In the genomic region with DNA sequence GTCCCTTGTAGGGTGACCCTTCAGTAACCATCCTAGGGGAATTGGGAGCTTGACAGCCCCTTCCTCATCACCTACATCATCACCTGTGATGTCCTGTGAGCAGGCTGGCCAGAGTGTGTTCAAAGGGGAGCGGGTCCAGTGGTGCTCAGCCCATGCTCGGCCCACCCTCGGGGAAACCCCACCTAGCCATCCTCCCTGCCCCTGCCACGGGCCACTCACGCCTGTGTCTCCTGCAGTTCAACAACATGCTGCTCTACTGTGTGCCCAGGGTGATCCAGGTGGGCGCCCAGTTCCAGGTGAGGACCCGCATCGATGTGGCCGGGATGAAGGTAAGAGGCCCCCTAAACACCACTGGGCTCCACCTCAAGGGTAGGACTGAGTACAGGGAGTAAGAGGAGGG, we compare ENCODE assay signal across 12 cellular contexts. TPM values are rescaled to one million over a fixed set of nuclear protein-coding genes. Genes with fewer than 3 reads are reported as not detected.
DNase-seq lines count a peak whose midpoint lies in the region; ATAC-seq and TF ChIP-seq lines count a peak whose summit lies in the region.
"Had no signal": no experiment of that assay in that cellular context is flagged by ENCODE, and none has a peak within 500 bp of the region (broad histone marks: within the 10 kb centered on the region; RNA-seq: fewer than 3 reads in every experiment).

No MANE protein-coding gene starts in this region.

- no peaks in the 10 kb centered on the region for H3K36me3 Mint-ChIP-seq in GM23338 (ENCODE audit: low read depth)
- H3K36me3 Mint-ChIP-seq in dendritic cell treated with granulocyte-macrophage colony-stimulating factor and Interleukin-4, amounts not matched to agents 40 ng/mL and 50 ng/mL, for 4 days (ENCODE audit: low read depth), result peaks cover 99% of the 10 kb centered on the region
- no peaks in the 10 kb centered on the region for H3K36me3 Mint-ChIP-seq in nephron progenitor cell (ENCODE audit: low read depth)
- H3K36me3 Mint-ChIP-seq: CD8-positive, alpha-beta T cell had no signal

- TF ChIP-seq POLR2A in prostate gland (IDR thresholded peaks at IDR 0.05), result no peak

- TF ChIP-seq CTCF in GM23338 (conservative IDR thresholded peaks at IDR 0.05; ENCODE audit: low read depth in 2 of 2) (no peak), nephron progenitor cell (IDR thresholded peaks at IDR 0.05) (no peak), coronary artery (IDR thresholded peaks at IDR 0.05) (no peak), prostate gland (IDR thresholded peaks at IDR 0.05) (no peak)

- ATAC-seq in GM23338, result no peak
- ATAC-seq: CD8-positive, alpha-beta T cell had no signal

- H4K20me1 ChIP-seq in GM23338 (replicated peaks; ENCODE audit: insufficient read depth), result no peaks in the 10 kb centered on the region

- no peaks in the 10 kb centered on the region for H3K79me2 ChIP-seq in GM23338 (replicated peaks; ENCODE audit: insufficient read depth)

- H3F3A ChIP-seq in GM23338 (replicated peaks; ENCODE audit: low read depth), result 0 out of 2 replicates have a peak, but pooled peaks cover 3% of the 10 kb centered on the region

- H3K9me2 ChIP-seq in GM23338 (ENCODE audit: insufficient read depth), result no peaks in the 10 kb centered on the region

- H3K9me3 Mint-ChIP-seq in GM23338, result no peaks in the 10 kb centered on the region
- no peaks in the 10 kb centered on the region for H3K9me3 Mint-ChIP-seq in dendritic cell treated with granulocyte-macrophage colony-stimulating factor and Interleukin-4, amounts not matched to agents 40 ng/mL and 50 ng/mL, for 4 days
- no peaks in the 10 kb centered on the region for H3K9me3 Mint-ChIP-seq in nephron progenitor cell
- H3K9me3 Mint-ChIP-seq: CD14-positive monocyte; CD8-positive, alpha-beta T cell had no signal

- WGBS in prostate gland, result 95% methylated on average over 9 of the region's 9 CpGs

- H3K4me1 Mint-ChIP-seq in GM23338 (peaks cover 12% of the 10 kb centered on the region), nephron progenitor cell (peaks cover 10% of the 10 kb centered on the region)
- peaks cover 86% of the 10 kb centered on the region for H3K4me1 Mint-ChIP-seq in dendritic cell treated with granulocyte-macrophage colony-stimulating factor and Interleukin-4, amounts not matched to agents 40 ng/mL and 50 ng/mL, for 4 days (ENCODE audit: low read depth)

- H3K4me3 Mint-ChIP-seq in GM23338 (no peak overlapping the region), nephron progenitor cell (no peak overlapping the region)
- no peak overlapping the region for H3K4me3 Mint-ChIP-seq in dendritic cell treated with granulocyte-macrophage colony-stimulating factor and Interleukin-4, amounts not matched to agents 40 ng/mL and 50 ng/mL, for 4 days
- H3K4me3 Mint-ChIP-seq: CD14-positive monocyte; CD8-positive, alpha-beta T cell had no signal

- H3K4me2 ChIP-seq in GM23338, result no peak overlapping the region

- H3K4me1 ChIP-seq in GM23338 (ENCODE audit: insufficient read depth) (no peaks in the 10 kb centered on the region; the same call in 1 of the 2 replicates), prostate gland (replicated peaks) (peaks cover 3% of the 10 kb centered on the region)
- H3K4me1 ChIP-seq in effector memory CD4-positive, alpha-beta T cell (ENCODE audit: control insufficient read depth, insufficient read depth, low read length, poor library complexity, severe bottlenecking), result peaks cover 18% of the 10 kb centered on the region
- H3K4me1 ChIP-seq: Caco-2 had no signal

- H3K27ac Mint-ChIP-seq in GM23338 (no peak overlapping the region), nephron progenitor cell (peak overlapping the region; percentile 39)
- H3K27ac Mint-ChIP-seq in dendritic cell treated with granulocyte-macrophage colony-stimulating factor and Interleukin-4, amounts not matched to agents 40 ng/mL and 50 ng/mL, for 4 days, result peak overlapping the region; percentile 56
- H3K27ac Mint-ChIP-seq: CD8-positive, alpha-beta T cell had no signal

- H3K4me3 ChIP-seq in GM23338 (no peak overlapping the region), coronary artery (no peak overlapping the region), prostate gland (no peak overlapping the region)
- no peak overlapping the region for H3K4me3 ChIP-seq in effector memory CD4-positive, alpha-beta T cell (ENCODE audit: insufficient read depth, low read depth, low read length, poor library complexity, severe bottlenecking)

- H3K36me3 ChIP-seq in GM23338 (ENCODE audit: insufficient read depth), result no peaks in the 10 kb centered on the region
- H3K36me3 ChIP-seq in effector memory CD4-positive, alpha-beta T cell (ENCODE audit: control insufficient read depth, insufficient read depth, low read length), result no peaks in the 10 kb centered on the region
- no peaks in the 10 kb centered on the region for H3K36me3 ChIP-seq in prostate gland

- H3K9me3 ChIP-seq in effector memory CD4-positive, alpha-beta T cell (ENCODE audit: control insufficient read depth, low read length), result no peaks in the 10 kb centered on the region
- no peaks in the 10 kb centered on the region for H3K9me3 ChIP-seq in prostate gland
- H3K9me3 ChIP-seq: Caco-2 had no signal

- DNase-seq in GM23338 (ENCODE audit: low spot score) (no peak), nephron progenitor cell (no peak), coronary artery (ENCODE audit: low spot score) (no peak), COLO829 (ENCODE audit: low spot score) (no peak), prostate gland (ENCODE audit: low spot score) (no peak)
- no peak for DNase-seq in effector memory CD4-positive, alpha-beta T cell
- DNase-seq: Caco-2; CD8-positive, alpha-beta T cell had no signal

- intact Hi-C loops in dendritic cell treated with granulocyte-macrophage colony-stimulating factor and Interleukin-4, amounts not matched to agents 40 ng/mL and 50 ng/mL, for 4 days (cut with micrococcal nuclease), result loop anchor here (5.0 kb wide), 1 partner anchor 38 kb away; no protein-coding TSS in a partner anchor
- intact Hi-C loops in prostate gland (cut with DNase I), result loop anchor here (10.0 kb wide), 1 partner anchor 131 kb away; the partner anchor contains the start of gene C6orf89

- 0 out of 2 replicates have a peak overlapping the region, but pooled peaks have one; percentile 14 for H2AFZ ChIP-seq in GM23338

- H3K27ac ChIP-seq in GM23338 (ENCODE audit: low read depth) (no peak overlapping the region), coronary artery (no peak overlapping the region), prostate gland (no peak overlapping the region)
- H3K27ac ChIP-seq in effector memory CD4-positive, alpha-beta T cell (ENCODE audit: insufficient read depth, low read length, poor library complexity, severe bottlenecking), result no peak overlapping the region
- H3K27ac ChIP-seq: HL-60 had no signal

- H3K27me3 ChIP-seq in GM23338 (ENCODE audit: insufficient read depth) (no peaks in the 10 kb centered on the region), prostate gland (replicated peaks; ENCODE audit: insufficient read depth) (no peaks in the 10 kb centered on the region)
- no peaks in the 10 kb centered on the region for H3K27me3 ChIP-seq in effector memory CD4-positive, alpha-beta T cell (replicated peaks; ENCODE audit: control insufficient read depth, insufficient read depth, low read length, poor library complexity, severe bottlenecking)

- peaks cover 9% of the 10 kb centered on the region for H3K27me3 Mint-ChIP-seq in GM23338 (ENCODE audit: insufficient read depth, low read depth, poor library complexity)
- no peaks in the 10 kb centered on the region for H3K27me3 Mint-ChIP-seq in dendritic cell treated with granulocyte-macrophage colony-stimulating factor and Interleukin-4, amounts not matched to agents 40 ng/mL and 50 ng/mL, for 4 days
- peaks cover 7% of the 10 kb centered on the region for H3K27me3 Mint-ChIP-seq in nephron progenitor cell (ENCODE audit: low read depth, poor library complexity)

TF ChIP-seq in GM23338, 12 proteins besides CTCF, POLR2A, EP300 and RAD21 (continues in another document):
- TF ChIP-seq EZH2 (IDR thresholded peaks at IDR 0.05; ENCODE audit: low read depth, unreplicated experiment) (no peak), ZNF114 (CRISPR knock-in tag; IDR thresholded peaks at IDR 0.05) (no peak), NANOG (IDR thresholded peaks at IDR 0.05; ENCODE audit: borderline replicate concordance) (no peak), JUNB (IDR thresholded peaks at IDR 0.05; ENCODE audit: unreplicated experiment) (no peak)

RNA-seq across cellular contexts. Expression of gene FGD2, which starts 10.1 kb away (rescaled TPM):
- 0.14 and 0.35 TPM in 2 replicates for total RNA-seq in GM23338 (2014; rRNA removed; shearing (Covaris generic))
- 0.13 and 0.16 TPM in 2 replicates for polyA plus RNA-seq in GM23338 (2016; fragmentation: Nextera tagmentation; extraction: Ambion mirVana)
- 10 to 100 TPM in 1 of 2 donors, 1 to 10 TPM in 1; 3.4 to 17.9 TPM for total RNA-seq in prostate gland
- total RNA-seq: Caco-2 had no signal
- polyA plus RNA-seq: BJ had no signal

RNA-seq across cellular contexts. Expression of gene MTCH1, which starts 29.5 kb away (rescaled TPM):
- total RNA-seq in GM23338 (2014; rRNA removed; shearing (Covaris generic)), result 261 and 271 TPM in 2 replicates
- polyA plus RNA-seq in GM23338 (2016; fragmentation: Nextera tagmentation; extraction: Ambion mirVana), result 108 and 109 TPM in 2 replicates
- 100 to 1,000 TPM; 269 to 367 TPM for total RNA-seq in prostate gland
